In the genomic region with DNA sequence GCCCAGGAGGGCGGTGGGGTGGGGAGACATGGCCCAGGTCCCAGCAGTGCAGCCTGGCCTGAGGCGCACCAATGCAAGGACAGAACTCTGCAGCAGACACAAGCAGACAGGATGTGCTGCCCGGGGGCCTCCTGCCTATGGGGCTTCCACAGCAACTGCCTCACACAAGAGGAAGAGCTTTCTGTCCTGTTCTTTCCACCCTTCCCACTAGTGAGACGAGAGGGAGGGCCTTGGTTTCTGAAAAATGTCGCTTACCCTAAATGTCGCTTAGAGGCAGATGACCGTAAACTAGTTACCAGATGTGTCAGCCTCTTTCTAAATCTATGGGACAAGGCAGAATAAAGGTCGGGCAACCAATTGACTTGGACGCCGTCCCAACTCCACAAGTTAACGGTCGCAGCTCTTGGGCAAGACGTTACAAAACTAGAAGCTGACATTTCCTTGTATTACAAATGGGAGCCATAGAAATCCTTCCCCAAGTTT, we compare ENCODE assay signal across 8 cellular contexts. TPM values are rescaled to one million over a fixed set of nuclear protein-coding genes. Genes with fewer than 3 reads are reported as not detected.
DNase-seq lines count a peak whose midpoint lies in the region; ATAC-seq and TF ChIP-seq lines count a peak whose summit lies in the region.

A gene with protein sequence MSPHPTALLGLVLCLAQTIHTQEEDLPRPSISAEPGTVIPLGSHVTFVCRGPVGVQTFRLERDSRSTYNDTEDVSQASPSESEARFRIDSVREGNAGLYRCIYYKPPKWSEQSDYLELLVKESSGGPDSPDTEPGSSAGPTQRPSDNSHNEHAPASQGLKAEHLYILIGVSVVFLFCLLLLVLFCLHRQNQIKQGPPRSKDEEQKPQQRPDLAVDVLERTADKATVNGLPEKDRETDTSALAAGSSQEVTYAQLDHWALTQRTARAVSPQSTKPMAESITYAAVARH (minus strand): TSS at position 157 of the 483 bp plus-strand sequence. CDS start 127 bp downstream, at position 30.

- TF ChIP-seq CTCF in DOHH2 (IDR thresholded peaks at IDR 0.05; ENCODE audit: low read depth, low read length, poor library complexity, severe bottlenecking) = no peak
- TF ChIP-seq CTCF in dorsolateral prefrontal cortex (IDR thresholded peaks at IDR 0.05 in 54 of 56, conservative IDR thresholded peaks at IDR 0.05 in 2 of 56; ENCODE audit: low read depth in 1 of 56, partially characterized antibody in 56 of 56) = no peak

- intact Hi-C loops in dorsolateral prefrontal cortex (cut with DNase I) = no loop called here
- intact Hi-C loops in sciatic nerve (cut with DNase I) = no loop called here

- H4K20me1 ChIP-seq in DOHH2 (ENCODE audit: control insufficient read depth, insufficient read depth, low read depth, low read length) = no peaks in the 10 kb centered on the region

- no peak within 1 kb of the TSS for H3K4me3 ChIP-seq in DOHH2 (ENCODE audit: low read length)
- H3K4me3 ChIP-seq in dorsolateral prefrontal cortex = peak within 1 kb of the TSS in 45 of 59 donors; percentile 0 to 58 (median 32)

- peak; percentile 26 for DNase-seq in activated CD4-positive, alpha-beta T cell treated with anti-CD3 and anti-CD28 coated beads for 1 hour
- DNase-seq in dorsolateral prefrontal cortex = no peak
- DNase-seq in sciatic nerve (ENCODE audit: low spot score) = no peak
- DNase-seq in SK-N-DZ (ENCODE audit: low spot score) = no peak
- no peak for DNase-seq in GM03348 (ENCODE audit: low spot score)
- no peak for DNase-seq in superior temporal gyrus (ENCODE audit: extremely low spot score)
- DNase-seq in SW480 (ENCODE audit: low spot score) = no peak

- H3F3A ChIP-seq in DOHH2 (ENCODE audit: control insufficient read depth, insufficient read depth) = no peaks in the 10 kb centered on the region

- no peaks in the 10 kb centered on the region for H3K79me2 ChIP-seq in DOHH2 (ENCODE audit: control insufficient read depth, low read length)

- H3K4me1 ChIP-seq in DOHH2 (ENCODE audit: control insufficient read depth, low read length) = peaks cover 45% of the 10 kb centered on the region

- H3K27ac ChIP-seq in DOHH2 (ENCODE audit: low read depth, low read length) = no peak within 1 kb of the TSS
- peak within 1 kb of the TSS in 25 of 59 donors; percentile 5 to 70 (median 37) for H3K27ac ChIP-seq in dorsolateral prefrontal cortex

- ATAC-seq in sciatic nerve = peak; percentile 78

- H3K36me3 ChIP-seq in DOHH2 (ENCODE audit: control insufficient read depth, low read length) = no peaks in the 10 kb centered on the region

- H3K4me2 ChIP-seq in DOHH2 (ENCODE audit: low read length) = peak within 1 kb of the TSS; percentile 37; the same call in 1 of the 2 replicates

- H3K9me3 ChIP-seq in DOHH2 (ENCODE audit: control insufficient read depth, insufficient read depth, low read length) = no peaks in the 10 kb centered on the region

- no peaks in the 10 kb centered on the region for H3K9me2 ChIP-seq in DOHH2 (replicated peaks; ENCODE audit: control insufficient read depth, low read length)

- H3K27me3 ChIP-seq in DOHH2 (ENCODE audit: control insufficient read depth, low read length) (peaks cover 45% of the 10 kb centered on the region), dorsolateral prefrontal cortex (peaks cover 0 to 4% (median 0%) of the 10 kb centered on the region in 45 donors)

RNA-seq across cellular contexts. Expression of the gene that starts here (rescaled TPM):
- total RNA-seq in dorsolateral prefrontal cortex (10 to 100 TPM in 89 of 120 experiments, 1 to 10 TPM in 31; 2.9 to 58.6 (median 14.1) TPM), sciatic nerve (44.7 TPM)
- polyA plus RNA-seq in SK-N-DZ (2014; cell fraction: cytosol; rRNA removed) = not detected in 2 replicates
- not detected in 2 replicates for polyA plus RNA-seq in SK-N-DZ (2014; cell fraction: nucleus; rRNA removed)
